8 cellular contexts compared by ENCODE assay signal in the genomic region with DNA sequence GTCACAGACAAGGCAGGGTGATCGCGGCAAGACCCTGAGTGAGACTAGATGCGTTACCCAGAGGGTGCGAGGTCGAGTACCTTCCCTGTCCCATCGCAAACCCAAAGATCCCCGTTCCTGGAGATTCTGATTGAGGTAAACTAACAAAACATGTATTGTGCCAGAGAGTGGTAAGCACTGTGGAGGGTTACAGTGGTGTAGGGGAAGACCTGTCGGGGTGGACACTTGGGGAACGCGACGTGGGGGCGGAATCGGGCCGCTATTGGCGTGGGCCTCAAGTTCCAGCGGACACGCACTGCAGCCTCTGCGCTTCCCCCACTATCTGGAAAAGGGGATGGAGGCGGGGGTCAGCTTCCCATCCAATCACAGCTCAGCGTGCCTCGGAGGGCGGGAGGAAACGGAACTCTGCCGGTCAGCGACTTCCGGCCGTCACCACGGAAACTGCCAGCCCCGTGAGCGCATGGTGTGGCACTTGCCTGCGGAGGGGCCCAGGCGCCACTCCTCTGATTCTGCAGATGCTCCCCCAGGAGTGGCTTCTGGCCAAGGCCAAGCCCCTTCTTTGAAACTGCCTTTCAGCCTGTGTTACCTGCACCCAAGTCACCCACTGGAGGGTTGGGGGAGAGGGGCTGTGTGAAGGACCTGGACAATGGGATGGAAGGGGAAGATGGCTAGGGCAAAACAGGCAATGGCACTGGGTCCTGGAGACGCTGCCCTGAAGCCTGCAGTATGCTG. TPM values are rescaled to one million over a fixed set of nuclear protein-coding genes. Genes with fewer than 3 reads are reported as not detected.
DNase-seq lines count a peak whose midpoint lies in the region; ATAC-seq and TF ChIP-seq lines count a peak whose summit lies in the region.

No MANE protein-coding gene starts in this region.

- POLR2A ChIA-PET in CD4-positive, alpha-beta T cell (lab: Charles Lee), result interaction anchor here (0.5 to 7.0 kb wide), 4 partner anchors 12 to 39 kb away, joined by 3 to 63 read pairs (median 26); partner anchors contain the start of genes MZF1, TRIM28 and ZBTB45

- no peaks in the 10 kb centered on the region for H3K27me3 ChIP-seq in CD4-positive, alpha-beta T cell (ENCODE audit: control insufficient read depth, insufficient read depth, low read length)

- peak overlapping the region; percentile 98 for H3K4me3 Mint-ChIP-seq in CD4-positive, alpha-beta T cell

- H3K36me3 ChIP-seq in SK-N-MC (ENCODE audit: insufficient read depth, low read length), result peaks cover 17% of the 10 kb centered on the region

- peaks cover 45% of the 10 kb centered on the region for H3K36me3 Mint-ChIP-seq in CD4-positive, alpha-beta T cell (ENCODE audit: low read depth)

- intact Hi-C loops in CD4-positive, alpha-beta T cell (cut with DNase I, micrococcal nuclease), result loop anchor here (1.0 kb wide), 3 partner anchors 13 to 39 kb away; partner anchors contain the start of gene MZF1 (in 1 of the 2)

- H3K9me3 Mint-ChIP-seq in CD4-positive, alpha-beta T cell, result no peaks in the 10 kb centered on the region

- peak in 7 of 10 experiments; percentile 31 to 64 (median 43) for DNase-seq in CD4-positive, alpha-beta T cell
- DNase-seq in HCEC 1CT (peak; percentile 92), SK-N-MC (ENCODE audit: low read depth, low spot score) (no peak), caudate nucleus (lab: John Stamatoyannopoulos, UW) (no peak), islet precursor cell (peak; percentile 96), NCI-H748 treated with DMSO at 0.1 percent for 48 hours (lab: John Stamatoyannopoulos, UW) (no peak), NCI-H2171 treated with DMSO at 0.1 percent for 48 hours (lab: John Stamatoyannopoulos, UW) (no peak)
- peak; percentile 66 for DNase-seq in stimulated activated CD4-positive, alpha-beta T cell treated with anti-CD3 and anti-CD28 coated beads, Interleukin-12 subunit alpha, Interleukin-12 subunit beta, amount 100 ng/mL, for 4 hours

- H3K27ac ChIP-seq in CD4-positive, alpha-beta T cell (ENCODE audit: low read depth, low read length), result peak overlapping the region; percentile 88
- H3K27ac ChIP-seq in SK-N-MC (peak overlapping the region; percentile 97), caudate nucleus (ENCODE audit: low read depth, low read length) (peak overlapping the region; percentile 100)

- H3K4me1 Mint-ChIP-seq in CD4-positive, alpha-beta T cell (ENCODE audit: low read depth), result peaks cover 82% of the 10 kb centered on the region

- peak overlapping the region; percentile 96 for H3K27ac Mint-ChIP-seq in CD4-positive, alpha-beta T cell

- peak overlapping the region; percentile 93 for H3K4me3 ChIP-seq in SK-N-MC

- TF ChIP-seq CTCF in CD4-positive, alpha-beta T cell (IDR thresholded peaks at IDR 0.05), result no peak

- peak overlapping the region; percentile 99 for H3K9ac ChIP-seq in SK-N-MC (ENCODE audit: insufficient read length)

- no peaks in the 10 kb centered on the region for H3K9me3 ChIP-seq in CD4-positive, alpha-beta T cell (ENCODE audit: control insufficient read depth, low read length)
- no peaks in the 10 kb centered on the region for H3K9me3 ChIP-seq in SK-N-MC (ENCODE audit: low read depth, low read length)

- CTCF ChIA-PET in CD4-positive, alpha-beta T cell (lab: Charles Lee), result interaction anchor here (1.7 to 2.7 kb wide), 2 partner anchors 22 to 39 kb away, joined by 5 to 9 read pairs; partner anchors contain the start of gene ZBTB45

- H3K27me3 Mint-ChIP-seq in CD4-positive, alpha-beta T cell, result no peaks in the 10 kb centered on the region

- peak; percentile 0 for ATAC-seq in CD4-positive, alpha-beta T cell (ENCODE audit: poor library complexity)

RNA-seq across cellular contexts. Expression of gene UBE2M, which starts 1.0 kb away (rescaled TPM):
- total RNA-seq in CD4-positive, alpha-beta T cell, result 10 to 100 TPM; 29.0 to 31.0 TPM

RNA-seq across cellular contexts. Expression of gene CHMP2A, which starts 4.5 kb away (rescaled TPM):
- total RNA-seq in CD4-positive, alpha-beta T cell, result 10 to 100 TPM; 60.5 to 62.4 TPM

RNA-seq across cellular contexts. Expression of gene MZF1, which starts 13.7 kb away (rescaled TPM):
- total RNA-seq in CD4-positive, alpha-beta T cell, result 10 to 100 TPM; 21.0 to 21.1 TPM

RNA-seq across cellular contexts. Expression of gene TRIM28, which starts 15.6 kb away (rescaled TPM):
- 100 to 1,000 TPM; 549 to 553 TPM for total RNA-seq in CD4-positive, alpha-beta T cell

RNA-seq across cellular contexts. Expression of gene ZBTB45, which starts 39.8 kb away (rescaled TPM):
- 1 to 10 TPM; 5.7 to 6.3 TPM for total RNA-seq in CD4-positive, alpha-beta T cell

Comparison
In these comparisons a context has a peak if more than half of its experiments do, and no peak if none do; other contexts are left out.
1. DNase-seq: peak in CD4-positive, alpha-beta T cell (7 of 10), HCEC 1CT (single experiment), islet precursor cell (single experiment) and stimulated activated CD4-positive, alpha-beta T cell treated with anti-CD3 and anti-CD28 coated beads, Interleukin-12 subunit alpha, Interleukin-12 subunit beta, amount 100 ng/mL, for 4 hours (single experiment); none in SK-N-MC (single experiment), caudate nucleus (0 of 61), NCI-H748 treated with DMSO at 0.1 percent for 48 hours (single experiment) and NCI-H2171 treated with DMSO at 0.1 percent for 48 hours (single experiment).
2. Peak in every context shown above with its lines, with median percentiles within 50 percentile points of each other: H3K27ac ChIP-seq.